In genomic region chr19:49475995-49476880, GRCh38 we compare ENCODE assay signal across 6 cellular contexts. TPM values are rescaled to one million over a fixed set of nuclear protein-coding genes. Genes with fewer than 3 reads are reported as not detected.
DNase-seq lines count a peak whose midpoint lies in the region; ATAC-seq and TF ChIP-seq lines count a peak whose summit lies in the region.

No MANE protein-coding gene starts in this region.

- TF ChIP-seq CTCF in BJ (IDR thresholded peaks at IDR 0.05; ENCODE audit: insufficient read depth, low read depth, low read length) = peak; percentile 66

- H3K4me3 Mint-ChIP-seq in activated naive CD8-positive, alpha-beta T cell treated with anti-CD3 and anti-CD28 coated beads, Interleukin-2, amount 50 U/mL, for 24 hours = peak overlapping the region; percentile 80
- H3K4me3 Mint-ChIP-seq in natural killer cell treated with Interleukin-12 subunit alpha and Interleukin-12 subunit beta and Interleukin-15 and Interleukin-18, amount 100 ng/mL, for 72 hours = peak overlapping the region; percentile 89

- H3K4me3 ChIP-seq in BJ (ENCODE audit: low read depth, low read length) = no peak overlapping the region

- no peaks in the 10 kb centered on the region for H3K27me3 ChIP-seq in BJ (ENCODE audit: control insufficient read depth, insufficient read depth, low read length)

- DNase-seq in BJ (ENCODE audit: low read depth) (no peak), NCI-H510A (lab: John Stamatoyannopoulos, UW) (peak; percentile 62)
- DNase-seq in activated naive CD8-positive, alpha-beta T cell treated with anti-CD3 and anti-CD28 coated beads, Interleukin-2, amount 50 U/mL, for 24 hours = peak; percentile 85
- peak; percentile 62 for DNase-seq in natural killer cell treated with Interleukin-12 subunit alpha and Interleukin-12 subunit beta and Interleukin-15 and Interleukin-18, amount 100 ng/mL, for 72 hours (ENCODE audit: low spot score)

- peak; percentile 72 for ATAC-seq in activated naive CD8-positive, alpha-beta T cell treated with anti-CD3 and anti-CD28 coated beads, Interleukin-2, amount 50 U/mL, for 24 hours
- ATAC-seq in natural killer cell treated with Interleukin-12 subunit alpha and Interleukin-12 subunit beta and Interleukin-15 and Interleukin-18, amount 100 ng/mL, for 72 hours = peak in 1 of 2 donors; percentile 41
- no peak for ATAC-seq in HG03460 (IDR thresholded peaks at IDR 0.05; ENCODE audit: unreplicated experiment)
- ATAC-seq in HG03175 (IDR thresholded peaks at IDR 0.05; ENCODE audit: unreplicated experiment) = no peak

- H3K36me3 Mint-ChIP-seq in activated naive CD8-positive, alpha-beta T cell treated with anti-CD3 and anti-CD28 coated beads, Interleukin-2, amount 50 U/mL, for 24 hours (ENCODE audit: low read depth) = peaks cover 4% of the 10 kb centered on the region
- no peaks in the 10 kb centered on the region for H3K36me3 Mint-ChIP-seq in natural killer cell treated with Interleukin-12 subunit alpha and Interleukin-12 subunit beta and Interleukin-15 and Interleukin-18, amount 100 ng/mL, for 72 hours

- no peaks in the 10 kb centered on the region for H3K9me3 Mint-ChIP-seq in activated naive CD8-positive, alpha-beta T cell treated with anti-CD3 and anti-CD28 coated beads, Interleukin-2, amount 50 U/mL, for 24 hours
- no peaks in the 10 kb centered on the region for H3K9me3 Mint-ChIP-seq in natural killer cell treated with Interleukin-12 subunit alpha and Interleukin-12 subunit beta and Interleukin-15 and Interleukin-18, amount 100 ng/mL, for 72 hours

- H3K36me3 ChIP-seq in BJ (ENCODE audit: control insufficient read depth, insufficient read depth, low read length) = no peaks in the 10 kb centered on the region

- H3K27me3 Mint-ChIP-seq in activated naive CD8-positive, alpha-beta T cell treated with anti-CD3 and anti-CD28 coated beads, Interleukin-2, amount 50 U/mL, for 24 hours = no peaks in the 10 kb centered on the region
- H3K27me3 Mint-ChIP-seq in natural killer cell treated with Interleukin-12 subunit alpha and Interleukin-12 subunit beta and Interleukin-15 and Interleukin-18, amount 100 ng/mL, for 72 hours = no peaks in the 10 kb centered on the region

- POLR2A ChIA-PET in BJ (lab: Charles Lee) = no interaction called here

- CTCF ChIA-PET in BJ (lab: Yijun Ruan, JAX) = interaction anchor here (0.6 to 2.3 kb wide), 4 partner anchors 10 to 333 kb away, joined by 3 to 8 read pairs (median 3); no protein-coding TSS in a partner anchor

- peaks cover 43% of the 10 kb centered on the region for H3K4me1 Mint-ChIP-seq in activated naive CD8-positive, alpha-beta T cell treated with anti-CD3 and anti-CD28 coated beads, Interleukin-2, amount 50 U/mL, for 24 hours
- peaks cover 19 to 33% of the 10 kb centered on the region in 2 donors for H3K4me1 Mint-ChIP-seq in natural killer cell treated with Interleukin-12 subunit alpha and Interleukin-12 subunit beta and Interleukin-15 and Interleukin-18, amount 100 ng/mL, for 72 hours (ENCODE audit: low read depth in 2 of 2)

- peak overlapping the region; percentile 88 for H3K27ac Mint-ChIP-seq in activated naive CD8-positive, alpha-beta T cell treated with anti-CD3 and anti-CD28 coated beads, Interleukin-2, amount 50 U/mL, for 24 hours
- peak overlapping the region; percentile 91 to 99 for H3K27ac Mint-ChIP-seq in natural killer cell treated with Interleukin-12 subunit alpha and Interleukin-12 subunit beta and Interleukin-15 and Interleukin-18, amount 100 ng/mL, for 72 hours

RNA-seq across cellular contexts. Expression of gene FLT3LG, which starts 2.2 kb away (rescaled TPM):
- polyA plus RNA-seq in BJ (2011; rRNA removed) = 4.9 and 7.7 TPM in 2 replicates
- polyA minus RNA-seq in BJ (2011; rRNA and poly(A)+ RNA removed) = 2.7 and 3.2 TPM in 2 replicates
- total RNA-seq in natural killer cell treated with Interleukin-12 subunit alpha and Interleukin-12 subunit beta and Interleukin-15 and Interleukin-18, amount 100 ng/mL, for 72 hours = 10 to 100 TPM; 33.5 to 80.4 TPM

RNA-seq across cellular contexts. Expression of gene RPL13A, which starts 11.2 kb away (rescaled TPM):
- 2,322 and 6,136 TPM in 2 replicates for polyA plus RNA-seq in BJ (2011; rRNA removed)
- polyA minus RNA-seq in BJ (2011; rRNA and poly(A)+ RNA removed) = 934 and 1,887 TPM in 2 replicates
- total RNA-seq in natural killer cell treated with Interleukin-12 subunit alpha and Interleukin-12 subunit beta and Interleukin-15 and Interleukin-18, amount 100 ng/mL, for 72 hours = 1,000 to 10,000 TPM; 1,861 to 2,042 TPM

RNA-seq across cellular contexts. Expression of gene RPS11, which starts 20.0 kb away (rescaled TPM):
- polyA plus RNA-seq in BJ (2011; rRNA removed) = 2,226 and 2,533 TPM in 2 replicates
- polyA minus RNA-seq in BJ (2011; rRNA and poly(A)+ RNA removed) = 789 and 1,493 TPM in 2 replicates
- 1,000 to 10,000 TPM; 1,165 to 1,334 TPM for total RNA-seq in natural killer cell treated with Interleukin-12 subunit alpha and Interleukin-12 subunit beta and Interleukin-15 and Interleukin-18, amount 100 ng/mL, for 72 hours

RNA-seq across cellular contexts. Expression of gene ALDH16A1, which starts 23.2 kb away (rescaled TPM):
- 5.9 and 15.0 TPM in 2 replicates for polyA plus RNA-seq in BJ (2011; rRNA removed)
- 8.0 and 8.3 TPM in 2 replicates for polyA minus RNA-seq in BJ (2011; rRNA and poly(A)+ RNA removed)
- total RNA-seq in natural killer cell treated with Interleukin-12 subunit alpha and Interleukin-12 subunit beta and Interleukin-15 and Interleukin-18, amount 100 ng/mL, for 72 hours = 10 to 100 TPM; 29.0 to 65.2 TPM

RNA-seq across cellular contexts. Expression of gene PIH1D1, which starts 24.6 kb away (rescaled TPM):
- polyA plus RNA-seq in BJ (2011; rRNA removed) = 69.5 and 75.8 TPM in 2 replicates
- polyA minus RNA-seq in BJ (2011; rRNA and poly(A)+ RNA removed) = 29.5 and 44.3 TPM in 2 replicates
- 100 to 1,000 TPM; 110 to 170 TPM for total RNA-seq in natural killer cell treated with Interleukin-12 subunit alpha and Interleukin-12 subunit beta and Interleukin-15 and Interleukin-18, amount 100 ng/mL, for 72 hours
